Comparison of ENCODE assay signal across 20 cellular contexts in the genomic region with DNA sequence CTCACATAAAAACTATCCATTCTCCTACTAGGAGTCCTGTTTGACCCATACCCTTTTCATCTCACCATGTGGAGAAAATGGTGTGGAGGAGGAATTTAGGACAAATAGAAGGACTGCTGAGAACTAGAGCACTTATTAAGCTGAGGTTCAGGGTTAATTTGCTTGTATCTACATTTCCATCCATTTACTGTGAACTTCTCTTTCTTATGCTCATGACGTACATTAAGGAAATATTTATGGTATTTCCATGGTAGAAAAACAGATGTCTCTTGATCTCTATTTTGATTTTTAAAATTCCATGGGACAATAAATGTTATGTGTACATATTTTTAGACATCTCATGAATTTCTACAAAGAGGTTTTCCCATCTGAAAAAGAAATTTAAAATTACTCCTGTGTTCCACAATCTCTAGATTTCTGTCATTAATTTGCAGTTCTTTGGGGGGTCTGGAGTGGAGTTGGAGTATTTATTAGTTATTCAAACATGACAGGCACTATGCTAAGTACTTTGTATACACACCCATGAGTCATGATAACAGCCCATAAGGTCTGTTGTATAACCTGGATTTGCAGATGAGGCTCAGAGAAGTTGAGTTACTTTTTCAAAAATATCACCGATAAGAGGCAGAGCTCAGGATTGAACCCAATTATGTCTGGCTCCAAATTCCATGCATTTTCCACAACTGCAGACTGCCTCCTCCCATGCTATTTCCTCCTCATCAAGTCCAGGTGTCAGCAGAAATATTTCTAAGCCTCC.
DNase-seq lines count a peak whose midpoint lies in the region; FAIRE-seq and TF ChIP-seq lines count a peak whose summit lies in the region.
"Had no signal": no experiment of that assay in that cellular context is flagged by ENCODE, and none has a peak within 500 bp of the region (broad histone marks: within the 10 kb centered on the region; RNA-seq: fewer than 3 reads in every experiment).

No MANE protein-coding gene starts in this region.

- H3K9me3 Mint-ChIP-seq in astrocyte (ENCODE audit: unreplicated experiment) = peaks cover 4% of the 10 kb centered on the region
- H3K9me3 Mint-ChIP-seq: activated CD8-positive, alpha-beta T cell treated with anti-CD3 and anti-CD28 coated beads for 36 hours; activated naive CD8-positive, alpha-beta T cell treated with anti-CD3 and anti-CD28 coated beads, Interleukin-2, amount 50 U/mL, for 24 hours had no signal

- TF ChIP-seq POLR2A in uterus (IDR thresholded peaks at IDR 0.05) = no peak

- H3K4me3 Mint-ChIP-seq in astrocyte (ENCODE audit: unreplicated experiment) = no peak overlapping the region
- H3K4me3 Mint-ChIP-seq: activated CD8-positive, alpha-beta T cell treated with anti-CD3 and anti-CD28 coated beads for 36 hours; activated naive CD8-positive, alpha-beta T cell treated with anti-CD3 and anti-CD28 coated beads, Interleukin-2, amount 50 U/mL, for 24 hours; IgD-negative memory B cell had no signal

- peak overlapping the region; percentile 31; the same call in 1 of the 2 replicates for H3K4me3 ChIP-seq in HUES48 (ENCODE audit: low read depth, low read length)
- no peak overlapping the region for H3K4me3 ChIP-seq in astrocyte (ENCODE audit: insufficient read depth, low read depth, low read length)
- no peak overlapping the region for H3K4me3 ChIP-seq in fibroblast of the aortic adventitia (ENCODE audit: low read depth, low read length)
- no peak overlapping the region for H3K4me3 ChIP-seq in uterus
- H3K4me3 ChIP-seq: coronary artery, Peyer's patch, testis had no signal

- no peaks in the 10 kb centered on the region for H3K27me3 ChIP-seq in HUES48 (ENCODE audit: control insufficient read depth, insufficient read depth, low read length)
- H3K27me3 ChIP-seq in astrocyte (ENCODE audit: insufficient read depth, low read length) = no peaks in the 10 kb centered on the region
- H3K27me3 ChIP-seq in uterus = no peaks in the 10 kb centered on the region
- H3K27me3 ChIP-seq: Peyer's patch, testis had no signal

- no peak overlapping the region for H2AFZ ChIP-seq in astrocyte (ENCODE audit: low read depth, low read length)
- H2AFZ ChIP-seq: parathyroid adenoma had no signal

- H3K4me2 ChIP-seq in astrocyte (ENCODE audit: low read length) = peak overlapping the region; percentile 46

- H3K79me2 ChIP-seq in astrocyte (ENCODE audit: insufficient read depth, low read length) = no peaks in the 10 kb centered on the region
- H3K79me2 ChIP-seq: parathyroid adenoma had no signal

- H3K36me3 Mint-ChIP-seq in astrocyte (ENCODE audit: low read depth, unreplicated experiment) = no peaks in the 10 kb centered on the region
- H3K36me3 Mint-ChIP-seq: IgD-negative memory B cell had no signal

- peak; percentile 76 for FAIRE-seq in astrocyte (lab: Jason Lieb, UNC)
- FAIRE-seq: GM19239 had no signal

- H3K9me3 ChIP-seq in HUES48 (ENCODE audit: control insufficient read depth, insufficient read depth, low read length) (peaks cover 10% of the 10 kb centered on the region), astrocyte (ENCODE audit: insufficient read depth, low read depth, low read length) (no peaks in the 10 kb centered on the region), uterus (no peaks in the 10 kb centered on the region)
- H3K9me3 ChIP-seq: Peyer's patch, testis had no signal

- H3K4me1 ChIP-seq in HUES48 (ENCODE audit: control insufficient read depth, insufficient read depth, low read length) (peaks cover 31% of the 10 kb centered on the region), astrocyte (ENCODE audit: insufficient read depth, low read length) (peaks cover 60% of the 10 kb centered on the region), uterus (peaks cover 0 to 10% of the 10 kb centered on the region in 2 donors)
- H3K4me1 ChIP-seq: parathyroid adenoma, Peyer's patch, testis had no signal

- DNase-seq in astrocyte (ENCODE audit: low read depth) (peak; percentile 76), fibroblast of the aortic adventitia (ENCODE audit: low read depth) (peak; percentile 43), uterus (no peak), NCI-H1694 (lab: John Stamatoyannopoulos, UW) (no peak), putamen (ENCODE audit: low spot score) (no peak), NOMO-1 (lab: John Stamatoyannopoulos, UW; ENCODE audit: unreplicated experiment in 2 of 2) (no peak)
- DNase-seq: activated CD8-positive, alpha-beta T cell treated with anti-CD3 and anti-CD28 coated beads for 36 hours; activated naive CD8-positive, alpha-beta T cell treated with anti-CD3 and anti-CD28 coated beads, Interleukin-2, amount 50 U/mL, for 24 hours; DMS 273 treated with DMSO at 0.1 percent for 48 hours; NCI-H2081; NCI-H748 treated with DMSO at 0.1 percent for 48 hours; Peyer's patch; stimulated activated CD4-positive, alpha-beta T cell treated with anti-CD3 and anti-CD28 coated beads, Interleukin-4, amount 100 ng/mL, for 24 hours; testis had no signal

- intact Hi-C loops in uterus (cut with DNase I; ENCODE audit: low total_unique reads) = no loop called here

- no peak for TF ChIP-seq CTCF in astrocyte (IDR thresholded peaks at IDR 0.05; ENCODE audit: insufficient read depth, low read depth, low read length)
- no peak for TF ChIP-seq CTCF in fibroblast of the aortic adventitia (IDR thresholded peaks at IDR 0.05; ENCODE audit: insufficient read depth, low read length)
- TF ChIP-seq CTCF in uterus (IDR thresholded peaks at IDR 0.05) = no peak

- no peaks in the 10 kb centered on the region for H4K20me1 ChIP-seq in astrocyte (ENCODE audit: insufficient read depth, low read length)

- no peaks in the 10 kb centered on the region for H3K36me3 ChIP-seq in HUES48 (ENCODE audit: control insufficient read depth, insufficient read depth, low read length)
- H3K36me3 ChIP-seq in astrocyte (ENCODE audit: insufficient read depth, low read length) = no peaks in the 10 kb centered on the region
- no peaks in the 10 kb centered on the region for H3K36me3 ChIP-seq in uterus
- H3K36me3 ChIP-seq: Peyer's patch had no signal

- peaks cover 61% of the 10 kb centered on the region for H3K4me1 Mint-ChIP-seq in astrocyte (ENCODE audit: low read depth, unreplicated experiment)
- H3K4me1 Mint-ChIP-seq: IgD-negative memory B cell had no signal

- H3K9ac ChIP-seq in HUES48 (ENCODE audit: low read depth, low read length) (0 out of 2 replicates have a peak overlapping the region, but pooled peaks have one; percentile 28), astrocyte (ENCODE audit: low read length) (peak overlapping the region; percentile 45)
- H3K9ac ChIP-seq: parathyroid adenoma had no signal

- H3K27ac ChIP-seq in HUES48 (ENCODE audit: low read depth, low read length) (peak overlapping the region; percentile 97), astrocyte (ENCODE audit: low read depth, low read length) (peak overlapping the region; percentile 69), uterus (peak overlapping the region; percentile 61 to 66)
- H3K27ac ChIP-seq: C4-2B, coronary artery, parathyroid adenoma, Peyer's patch, testis had no signal

- peaks cover 4% of the 10 kb centered on the region for H3K27me3 Mint-ChIP-seq in astrocyte (ENCODE audit: low read depth, unreplicated experiment)

- H3K27ac Mint-ChIP-seq in astrocyte (ENCODE audit: unreplicated experiment) = no peak overlapping the region
- H3K27ac Mint-ChIP-seq: activated CD8-positive, alpha-beta T cell treated with anti-CD3 and anti-CD28 coated beads for 36 hours; activated naive CD8-positive, alpha-beta T cell treated with anti-CD3 and anti-CD28 coated beads, Interleukin-2, amount 50 U/mL, for 24 hours; IgD-negative memory B cell had no signal

Comparison
In these comparisons a context has a peak if more than half of its experiments do, and no peak if none do; other contexts are left out.
1. DNase-seq: peak in astrocyte (single experiment) and fibroblast of the aortic adventitia (single experiment); none in uterus (0 of 2), NCI-H1694 (single experiment), putamen (single experiment) and NOMO-1 (0 of 2).
2. Peak in every context shown above with its lines, with median percentiles within 50 percentile points of each other: H3K27ac ChIP-seq.